21 cellular contexts compared by ENCODE assay signal in genomic region chr2:230060672-230061293, GRCh38. TPM values are rescaled to one million over a fixed set of nuclear protein-coding genes. Genes with fewer than 3 reads are reported as not detected.
A peak's percentile ranks its signal among the peaks of the same experiment; 100 is the strongest.
DNase-seq lines count a peak whose midpoint lies in the region; ATAC-seq lines count a peak whose summit lies in the region.
"Had no signal": no experiment of that assay in that cellular context is flagged by ENCODE, and none has a peak within 500 bp of the region (broad histone marks: within the 10 kb centered on the region; RNA-seq: fewer than 3 reads in every experiment).

No MANE protein-coding gene starts in this region.

- POLR2A ChIA-PET in activated CD4-positive, alpha-beta T cell treated with anti-CD3 and anti-CD28 coated beads for 36 hours (lab: Charles Lee): no interaction called here

- CTCF ChIA-PET in activated CD4-positive, alpha-beta T cell treated with anti-CD3 and anti-CD28 coated beads for 36 hours (lab: Charles Lee): interaction anchor here (0.6 to 1.4 kb wide), 2 partner anchors 53 to 78 kb away, joined by 5 to 6 read pairs; no protein-coding TSS in a partner anchor

- H3K4me2 ChIP-seq in BLaER1 treated with 17β-estradiol and CSF1 and Interleukin-3, amounts not matched to agents 10 nM and 100 nM: peak overlapping the region; percentile 9 to 60 (median 45); a peak in 20 of 22 replicates
- H3K4me2 ChIP-seq: KMS-11 had no signal

- 0 out of 22 replicates have a peak, but pooled peaks cover 0 to 3% (median 0%) of the 10 kb centered on the region in 11 experiments for H3K36me3 ChIP-seq in BLaER1 treated with 17β-estradiol and CSF1 and Interleukin-3, amounts not matched to agents 10 nM and 100 nM
- H3K36me3 ChIP-seq: BE2C, SJCRH30 had no signal

- H3K4me1 Mint-ChIP-seq in activated CD4-positive, alpha-beta T cell treated with anti-CD3 and anti-CD28 coated beads for 36 hours: peaks cover 14% of the 10 kb centered on the region
- peaks cover 9% of the 10 kb centered on the region for H3K4me1 Mint-ChIP-seq in activated naive CD8-positive, alpha-beta T cell treated with anti-CD3 and anti-CD28 coated beads for 36 hours

- H3K9ac ChIP-seq in BLaER1 treated with 17β-estradiol and CSF1 and Interleukin-3, amounts not matched to agents 10 nM and 100 nM: no peak overlapping the region
- H3K9ac ChIP-seq: KMS-11 had no signal

- no peak for DNase-seq in activated CD4-positive, alpha-beta T cell treated with anti-CD3 and anti-CD28 coated beads for 36 hours
- DNase-seq in activated CD4-positive, alpha-beta T cell treated with anti-CD3 and anti-CD28 coated beads for 1 hour: no peak
- no peak for DNase-seq in activated naive CD8-positive, alpha-beta T cell treated with anti-CD3 and anti-CD28 coated beads for 36 hours
- peak; percentile 26 for DNase-seq in non-pigmented ciliary epithelial cell (ENCODE audit: low read depth)
- DNase-seq in superior temporal gyrus (ENCODE audit: extremely low spot score): no peak
- DNase-seq in mucosa of gallbladder (ENCODE audit: low spot score): no peak
- DNase-seq: 8988T; BE2C; CD8-positive, alpha-beta memory T cell; DMS79 treated with DMSO at 0.1 percent for 48 hours; GOT3; NCI-H1048; NCI-H510A treated with DMSO at 0.1 percent for 48 hours; NCI-H82; PC-3; SJCRH30 had no signal

- peaks cover 6% of the 10 kb centered on the region for H3K9me3 Mint-ChIP-seq in activated CD4-positive, alpha-beta T cell treated with anti-CD3 and anti-CD28 coated beads for 36 hours (ENCODE audit: low read depth)
- H3K9me3 Mint-ChIP-seq in activated naive CD8-positive, alpha-beta T cell treated with anti-CD3 and anti-CD28 coated beads for 36 hours: peaks cover 6% of the 10 kb centered on the region

- H3K27ac ChIP-seq in BLaER1 treated with 17β-estradiol and CSF1 and Interleukin-3, amounts not matched to agents 10 nM and 100 nM: peak overlapping the region in 1 of 11 experiments; percentile 39; a peak in 1 of 22 replicates
- H3K27ac ChIP-seq: KMS-11, RWPE1, SJCRH30 had no signal

- H3K36me3 Mint-ChIP-seq in activated CD4-positive, alpha-beta T cell treated with anti-CD3 and anti-CD28 coated beads for 36 hours (ENCODE audit: low read depth): no peaks in the 10 kb centered on the region
- H3K36me3 Mint-ChIP-seq in activated naive CD8-positive, alpha-beta T cell treated with anti-CD3 and anti-CD28 coated beads for 36 hours: peaks cover 7% of the 10 kb centered on the region

- intact Hi-C loops in activated CD4-positive, alpha-beta T cell treated with anti-CD3 and anti-CD28 coated beads for 36 hours (cut with DNase I, micrococcal nuclease): no loop called here

- H3K27me3 Mint-ChIP-seq in activated CD4-positive, alpha-beta T cell treated with anti-CD3 and anti-CD28 coated beads for 36 hours: peaks cover 3% of the 10 kb centered on the region
- H3K27me3 Mint-ChIP-seq in activated naive CD8-positive, alpha-beta T cell treated with anti-CD3 and anti-CD28 coated beads for 36 hours: peaks cover 4% of the 10 kb centered on the region

- H3K27me3 ChIP-seq in BLaER1 treated with 17β-estradiol and CSF1 and Interleukin-3, amounts not matched to agents 10 nM and 100 nM: no peaks in the 10 kb centered on the region
- H3K27me3 ChIP-seq: BE2C, SJCRH30 had no signal

- H4K20me1 ChIP-seq in BLaER1 treated with 17β-estradiol and CSF1 and Interleukin-3, amounts not matched to agents 10 nM and 100 nM: no peaks in the 10 kb centered on the region

- no peak overlapping the region for H3K4me3 Mint-ChIP-seq in activated CD4-positive, alpha-beta T cell treated with anti-CD3 and anti-CD28 coated beads for 36 hours
- no peak overlapping the region for H3K4me3 Mint-ChIP-seq in activated naive CD8-positive, alpha-beta T cell treated with anti-CD3 and anti-CD28 coated beads for 36 hours
- H3K4me3 Mint-ChIP-seq: CD8-positive, alpha-beta memory T cell had no signal

- H3K4me1 ChIP-seq in BLaER1 treated with 17β-estradiol and CSF1 and Interleukin-3, amounts not matched to agents 10 nM and 100 nM: peaks cover 0 to 11% (median 8%) of the 10 kb centered on the region in 10 experiments; a peak in 17 of 20 replicates
- H3K4me1 ChIP-seq: BE2C, SJCRH30 had no signal

- no peak overlapping the region for H3K4me3 ChIP-seq in BLaER1 treated with 17β-estradiol and CSF1 and Interleukin-3, amounts not matched to agents 10 nM and 100 nM
- H3K4me3 ChIP-seq: GM12878, SJCRH30 had no signal

- H3K27ac Mint-ChIP-seq in activated CD4-positive, alpha-beta T cell treated with anti-CD3 and anti-CD28 coated beads for 36 hours: peak overlapping the region; percentile 15
- H3K27ac Mint-ChIP-seq in activated naive CD8-positive, alpha-beta T cell treated with anti-CD3 and anti-CD28 coated beads for 36 hours: peak overlapping the region; percentile 43

- no peaks in the 10 kb centered on the region for H3K9me3 ChIP-seq in BLaER1 treated with 17β-estradiol and CSF1 and Interleukin-3, amounts not matched to agents 10 nM and 100 nM (replicated peaks in 1 of 11)
- H3K9me3 ChIP-seq: BE2C, SJCRH30 had no signal

- peak; percentile 57 for ATAC-seq in activated CD4-positive, alpha-beta T cell treated with anti-CD3 and anti-CD28 coated beads for 36 hours
- no peak for ATAC-seq in GM19395 (IDR thresholded peaks at IDR 0.05; ENCODE audit: unreplicated experiment)
- ATAC-seq: GM12878, PC-3 had no signal

RNA-seq across cellular contexts. Expression of gene SLC16A14, which starts 7.9 kb away (rescaled TPM):
- total RNA-seq in activated CD4-positive, alpha-beta T cell treated with anti-CD3 and anti-CD28 coated beads for 36 hours: 1 to 10 TPM; 1.2 to 2.2 TPM
- 1 to 10 TPM; 1.0 to 1.2 TPM for total RNA-seq in activated naive CD8-positive, alpha-beta T cell treated with anti-CD3 and anti-CD28 coated beads for 36 hours
- 8.8 TPM for total RNA-seq in mucosa of gallbladder
- total RNA-seq: SJCRH30 had no signal
